Comparison of ENCODE assay signal across 8 cellular contexts in genomic region chr1:83479591-83480239, GRCh38.
DNase-seq lines count a peak whose midpoint lies in the region; ATAC-seq, FAIRE-seq and TF ChIP-seq lines count a peak whose summit lies in the region.
"Not testable (repeated sequence)": the region's sequence is repeated elsewhere in the genome, so short reads cannot be mapped to it uniquely, and the experiment has no call there.

No MANE protein-coding gene starts in this region.

- H3K9ac ChIP-seq in keratinocyte (ENCODE audit: control insufficient read depth, extremely low read depth, insufficient read depth, low read length), result not testable (repeated sequence)

- H3K79me2 ChIP-seq in keratinocyte (ENCODE audit: control insufficient read depth, insufficient read depth, low read length), result not testable (repeated sequence)

- not testable (repeated sequence) for H4K20me1 ChIP-seq in keratinocyte (ENCODE audit: control insufficient read depth, extremely low read depth, insufficient read depth, low read length)

- not testable (repeated sequence) for H3K4me2 ChIP-seq in keratinocyte (ENCODE audit: control insufficient read depth, extremely low read depth, insufficient read depth, low read depth, low read length)

- TF ChIP-seq CTCF in keratinocyte (optimal IDR thresholded peaks at IDR 0.05 in 1 of 3, IDR thresholded peaks at IDR 0.05 in 1 of 3, conservative IDR thresholded peaks at IDR 0.05 in 1 of 3; ENCODE audit: extremely low read depth in 1 of 3, insufficient read depth in 2 of 3, low read length in 3 of 3), result not testable (repeated sequence)

- FAIRE-seq in GM18507 (lab: Jason Lieb, UNC) (peak; percentile 29), GM19239 (lab: Jason Lieb, UNC) (peak; percentile 60), keratinocyte (lab: Jason Lieb, UNC) (peak; percentile 77)

- H3K9me1 ChIP-seq in keratinocyte (ENCODE audit: control insufficient read depth, extremely low read depth, insufficient read depth, low read length), result not testable (repeated sequence)

- not testable (repeated sequence) for H3K27ac ChIP-seq in keratinocyte (ENCODE audit: control insufficient read depth, insufficient read depth, low read length)

- not testable (repeated sequence) for H3K4me1 ChIP-seq in keratinocyte (ENCODE audit: control insufficient read depth, extremely low read depth, insufficient read depth, low read length)

- H3K9me3 ChIP-seq in keratinocyte (ENCODE audit: control insufficient read depth, low read depth, low read length), result not testable (repeated sequence)

- not testable (repeated sequence) for H3K4me3 ChIP-seq in keratinocyte (ENCODE audit: control insufficient read depth in 2 of 3, extremely low read depth in 1 of 3, insufficient read depth in 2 of 3, low read depth in 1 of 3, low read length in 3 of 3)

- H3K36me3 ChIP-seq in keratinocyte (ENCODE audit: control insufficient read depth in 2 of 2, extremely low read depth in 1 of 2, insufficient read depth in 2 of 2, low read length in 2 of 2), result not testable (repeated sequence)

- H2AFZ ChIP-seq in keratinocyte (ENCODE audit: control insufficient read depth, low read length), result not testable (repeated sequence)

- peak; percentile 79 for ATAC-seq in GM21529 (IDR thresholded peaks at IDR 0.05; ENCODE audit: unreplicated experiment)
- ATAC-seq in HG02840 (IDR thresholded peaks at IDR 0.05; ENCODE audit: low FRiP score, unreplicated experiment), result peak; percentile 48
- ATAC-seq in HG03103 (IDR thresholded peaks at IDR 0.05; ENCODE audit: low read depth, unreplicated experiment), result peak; percentile 49
- ATAC-seq in HG03558 (IDR thresholded peaks at IDR 0.05; ENCODE audit: extremely low read depth, unreplicated experiment), result peak; percentile 66

- not testable (repeated sequence) for H3K27me3 ChIP-seq in keratinocyte (ENCODE audit: control insufficient read depth, extremely low read depth, insufficient read depth, low read length)

- dilution Hi-C loops in keratinocyte (cut with MboI; ENCODE audit: extremely low pct_ligation_motif_present, low sequenced_read_pairs), result not testable (repeated sequence)

- DNase-seq in GM18507 (ENCODE audit: extremely low spot score, insufficient read length, low read depth); GM19239 (ENCODE audit: insufficient read length, low spot score); keratinocyte (ENCODE audit: low read depth, low spot score): not testable (repeated sequence)
- peak; percentile 23 for DNase-seq in NCI-H748 (lab: John Stamatoyannopoulos, UW; ENCODE audit: unreplicated experiment)
